9 cellular contexts compared by ENCODE assay signal in the genomic region with DNA sequence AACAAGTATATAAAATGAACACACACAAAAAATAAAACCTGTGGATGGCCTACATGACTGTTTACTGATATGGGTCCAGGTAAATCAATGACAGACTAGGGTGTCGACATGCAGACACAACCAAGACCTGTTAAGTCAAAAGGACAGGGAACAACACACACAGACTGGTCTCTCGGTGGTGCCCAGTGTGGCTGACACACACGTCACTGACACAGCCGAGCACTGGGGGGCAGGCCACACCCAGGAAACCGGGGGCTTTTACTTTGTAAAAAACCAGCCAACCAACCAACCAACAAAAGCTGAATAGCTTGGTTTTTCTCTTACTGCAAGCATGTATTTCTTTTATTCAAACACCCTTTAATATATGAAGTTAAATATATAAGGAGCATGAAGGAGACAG. TPM values are rescaled to one million over a fixed set of nuclear protein-coding genes. Genes with fewer than 3 reads are reported as not detected.
DNase-seq lines count a peak whose midpoint lies in the region; ATAC-seq and TF ChIP-seq lines count a peak whose summit lies in the region.
"Had no signal": no experiment of that assay in that cellular context is flagged by ENCODE, and none has a peak within 500 bp of the region (broad histone marks: within the 10 kb centered on the region; RNA-seq: fewer than 3 reads in every experiment).

No MANE protein-coding gene starts in this region.

- TF ChIP-seq CTCF in osteoblast (IDR thresholded peaks at IDR 0.05; ENCODE audit: extremely low read depth, low read depth, low read length) = no peak
- no peak for TF ChIP-seq CTCF in vagina (IDR thresholded peaks at IDR 0.05)

- H3K36me3 ChIP-seq in osteoblast (ENCODE audit: insufficient read depth, low read length) = no peaks in the 10 kb centered on the region
- H3K36me3 ChIP-seq in vagina = no peaks in the 10 kb centered on the region

- H3K27me3 ChIP-seq in osteoblast (ENCODE audit: insufficient read depth, low read length) (peaks cover 29% of the 10 kb centered on the region), vagina (peaks cover 6% of the 10 kb centered on the region)

- DNase-seq in ELR (ENCODE audit: low read depth) (peak; percentile 33), NCI-H345 (lab: John Stamatoyannopoulos, UW) (peak; percentile 40), osteoblast (ENCODE audit: insufficient read length, low spot score, missing footprints) (peak; percentile 54), globus pallidus (ENCODE audit: low spot score) (no peak), vagina (ENCODE audit: extremely low spot score in 2 of 2) (no peak), NCI-H1092 (lab: John Stamatoyannopoulos, UW) (no peak)
- DNase-seq in activated gamma-delta T cell treated with anti-CD3 and anti-CD28 coated beads, Interleukin-2, amount 50 U/mL, for 16 hours (ENCODE audit: low read depth) = peak; percentile 17

- H2AFZ ChIP-seq in osteoblast (ENCODE audit: low read length) = no peak overlapping the region
- H2AFZ ChIP-seq: parathyroid adenoma had no signal

- H3K4me3 ChIP-seq in osteoblast (ENCODE audit: insufficient read depth, low read length) (no peak overlapping the region), vagina (no peak overlapping the region)

- intact Hi-C loops in vagina (cut with DNase I) = no loop called here

- H3K27ac ChIP-seq in osteoblast (ENCODE audit: low read depth, low read length) (no peak overlapping the region), vagina (no peak overlapping the region)
- H3K27ac ChIP-seq: parathyroid adenoma had no signal

- no peaks in the 10 kb centered on the region for H3K79me2 ChIP-seq in osteoblast (ENCODE audit: insufficient read depth, low read length)
- H3K79me2 ChIP-seq: parathyroid adenoma had no signal

- H4K20me1 ChIP-seq in osteoblast (ENCODE audit: insufficient read depth, low read length) = peaks cover 2% of the 10 kb centered on the region

- H3K4me2 ChIP-seq in osteoblast (ENCODE audit: insufficient read depth, low read length) = no peak overlapping the region

- no peaks in the 10 kb centered on the region for H3K4me1 ChIP-seq in osteoblast (ENCODE audit: insufficient read depth, low read length)
- no peaks in the 10 kb centered on the region for H3K4me1 ChIP-seq in vagina
- H3K4me1 ChIP-seq: parathyroid adenoma had no signal

- no peak for TF ChIP-seq POLR2A in vagina (IDR thresholded peaks at IDR 0.05)

- H3K9me3 ChIP-seq in osteoblast (ENCODE audit: low read depth, low read length) (no peaks in the 10 kb centered on the region), vagina (no peaks in the 10 kb centered on the region)

- ATAC-seq in HG02571 (IDR thresholded peaks at IDR 0.05; ENCODE audit: unreplicated experiment) = no peak

RNA-seq across cellular contexts. Expression of a gene that starts 5.0 kb away (rescaled TPM):
- total RNA-seq in osteoblast = not detected in 2 replicates
- total RNA-seq in vagina = not detected

RNA-seq across cellular contexts. Expression of a gene that starts 31.9 kb away (rescaled TPM):
- not detected in 2 replicates for total RNA-seq in osteoblast
- total RNA-seq in vagina = 12.0 TPM

Comparison
In these comparisons a context has a peak if more than half of its experiments do, and no peak if none do; other contexts are left out.
1. DNase-seq: peak in ELR (single experiment), NCI-H345 (single experiment), activated gamma-delta T cell treated with anti-CD3 and anti-CD28 coated beads, Interleukin-2, amount 50 U/mL, for 16 hours (single experiment) and osteoblast (single experiment); none in globus pallidus (single experiment), vagina (0 of 2) and NCI-H1092 (single experiment).
2. RNA of a gene that starts 31.9 kb away (total RNA-seq): 12.0 TPM in vagina (single experiment); not detected in osteoblast; every median in the first group is over 10 times any median in the second.